In genomic region chr14:77028384-77029246, GRCh38 we compare ENCODE assay signal across 8 cellular contexts. TPM values are rescaled to one million over a fixed set of nuclear protein-coding genes. Genes with fewer than 3 reads are reported as not detected.
DNase-seq lines count a peak whose midpoint lies in the region; ATAC-seq and TF ChIP-seq lines count a peak whose summit lies in the region.

Gene IRF2BPL, minus strand, starts transcription at chr14:77028708. Its CDS starts 916 bp downstream, at chr14:77027792.

- peak within 1 kb of the TSS; percentile 93 for H3K27ac Mint-ChIP-seq in T-helper 2 cell treated with Interferon-gamma antibody and Interleukin-4, amounts not matched to agents 5 μg/mL and 100 μg/mL, for 36 hours

- ATAC-seq in GM18508 (IDR thresholded peaks at IDR 0.05; ENCODE audit: insufficient read depth, unreplicated experiment) (peak; percentile 51), HG02981 (IDR thresholded peaks at IDR 0.05; ENCODE audit: unreplicated experiment) (peak; percentile 76), left ventricle myocardium superior (peak; percentile 66)

- H3K36me3 ChIP-seq in uterus: no peaks in the 10 kb centered on the region

- no peaks in the 10 kb centered on the region for H3K27me3 ChIP-seq in uterus

- peak; percentile 88 for DNase-seq in NCI-H2029 (lab: John Stamatoyannopoulos, UW)
- DNase-seq in T-helper 2 cell treated with Interferon-gamma antibody and Interleukin-4, amounts not matched to agents 5 μg/mL and 100 μg/mL, for 36 hours (ENCODE audit: low spot score): peak; percentile 94
- peak; percentile 76 to 99 (median 97) for DNase-seq in anterior cingulate cortex (lab: John Stamatoyannopoulos, UW)
- peak; percentile 99 for DNase-seq in left ventricle myocardium superior
- DNase-seq in pulmonary artery endothelial cell (ENCODE audit: low read depth, low spot score): peak; percentile 96
- peak; percentile 99 for DNase-seq in uterus

- peak within 1 kb of the TSS; percentile 77 to 89 for H3K4me3 ChIP-seq in uterus

- peaks cover 24% of the 10 kb centered on the region for H3K36me3 Mint-ChIP-seq in T-helper 2 cell treated with Interferon-gamma antibody and Interleukin-4, amounts not matched to agents 5 μg/mL and 100 μg/mL, for 36 hours (ENCODE audit: low read depth)

- H3K4me1 Mint-ChIP-seq in T-helper 2 cell treated with Interferon-gamma antibody and Interleukin-4, amounts not matched to agents 5 μg/mL and 100 μg/mL, for 36 hours (ENCODE audit: low read depth): peaks cover 48% of the 10 kb centered on the region

- no peaks in the 10 kb centered on the region for H3K9me3 ChIP-seq in uterus

- TF ChIP-seq CTCF in uterus (IDR thresholded peaks at IDR 0.05): no peak

- peak within 1 kb of the TSS; percentile 98 to 100 for H3K27ac ChIP-seq in uterus

- H3K9me3 Mint-ChIP-seq in T-helper 2 cell treated with Interferon-gamma antibody and Interleukin-4, amounts not matched to agents 5 μg/mL and 100 μg/mL, for 36 hours: no peaks in the 10 kb centered on the region

- no peaks in the 10 kb centered on the region for H3K27me3 Mint-ChIP-seq in T-helper 2 cell treated with Interferon-gamma antibody and Interleukin-4, amounts not matched to agents 5 μg/mL and 100 μg/mL, for 36 hours (ENCODE audit: low read depth)

- peak; percentile 90 to 99 for TF ChIP-seq POLR2A in uterus (IDR thresholded peaks at IDR 0.05)

- H3K4me3 Mint-ChIP-seq in T-helper 2 cell treated with Interferon-gamma antibody and Interleukin-4, amounts not matched to agents 5 μg/mL and 100 μg/mL, for 36 hours: peak within 1 kb of the TSS; percentile 98

- intact Hi-C loops in left ventricle myocardium superior (cut with micrococcal nuclease): loop anchor here (10.0 kb wide), 2 partner anchors 74 to 114 kb away; no protein-coding TSS in a partner anchor
- intact Hi-C loops in uterus (cut with DNase I; ENCODE audit: low total_unique reads): loop anchor here (5.0 kb wide), 1 partner anchor 81 kb away; no protein-coding TSS in a partner anchor

- peaks cover 14 to 36% of the 10 kb centered on the region in 2 donors for H3K4me1 ChIP-seq in uterus

RNA-seq across cellular contexts. Expression of gene IRF2BPL, which starts in this region (rescaled TPM):
- total RNA-seq in left ventricle myocardium superior (42.8 TPM), pulmonary artery endothelial cell (16.4 and 18.7 TPM in 2 replicates), uterus (10 to 100 TPM; 15.6 to 60.8 (median 36.6) TPM)

Comparison
In these comparisons a context has a peak if more than half of its experiments do, and no peak if none do; other contexts are left out.
1. Peak in every context shown above with its lines: DNase-seq, ATAC-seq, H3K4me3 ChIP-seq and H3K27ac ChIP-seq.